23 cellular contexts compared by ENCODE assay signal in the genomic region with DNA sequence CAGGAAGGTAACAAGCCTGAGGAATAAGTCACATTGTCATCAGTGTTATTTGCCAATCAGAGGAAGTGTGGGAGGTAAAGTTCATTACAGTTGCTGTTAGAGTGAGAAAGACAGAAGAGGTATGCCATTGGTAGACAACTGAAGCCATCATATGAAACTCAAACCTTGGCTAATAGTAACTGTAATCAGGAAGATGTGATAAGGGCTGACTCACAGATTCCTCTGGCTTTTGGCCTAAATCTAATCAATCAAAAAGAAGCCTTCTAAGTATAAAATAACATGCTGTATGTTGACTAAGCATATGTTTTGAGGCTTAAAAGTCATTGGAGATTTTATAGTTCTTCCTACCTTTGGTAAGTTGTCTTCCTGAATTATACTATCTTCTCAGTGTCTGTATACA.
DNase-seq lines count a peak whose midpoint lies in the region; ATAC-seq, FAIRE-seq and TF ChIP-seq lines count a peak whose summit lies in the region.
"Had no signal": no experiment of that assay in that cellular context is flagged by ENCODE, and none has a peak within 500 bp of the region (broad histone marks: within the 10 kb centered on the region; RNA-seq: fewer than 3 reads in every experiment).

No MANE protein-coding gene starts in this region.

- H3K9me3 ChIP-seq in IMR-90 (ENCODE audit: control insufficient read depth, insufficient read depth, low read length), result no peaks in the 10 kb centered on the region
- H3K9me3 ChIP-seq in adipocyte (ENCODE audit: control insufficient read depth, low read length), result no peaks in the 10 kb centered on the region
- H3K9me3 ChIP-seq: esophagus muscularis mucosa, heart left ventricle had no signal

- TF ChIP-seq POLR2A in IMR-90 (IDR thresholded peaks at IDR 0.05; ENCODE audit: low read depth, low read length), result no peak

- no peak overlapping the region for H2BK5ac ChIP-seq in IMR-90 (ENCODE audit: low read depth, low read length, poor library complexity, severe bottlenecking)

- TF ChIP-seq CTCF in IMR-90 (conservative IDR thresholded peaks at IDR 0.05; ENCODE audit: low read depth, low read length) (no peak), fibroblast of villous mesenchyme (IDR thresholded peaks at IDR 0.05; ENCODE audit: insufficient read depth, low read depth, low read length) (no peak), retinal pigment epithelial cell (conservative IDR thresholded peaks at IDR 0.05; ENCODE audit: low read depth, low read length) (no peak), GM10266 (IDR thresholded peaks at IDR 0.05; ENCODE audit: control insufficient read depth, insufficient read depth, low read depth, missing control alignments) (no peak)

- H2BK120ac ChIP-seq in IMR-90 (ENCODE audit: low read depth, low read length), result no peak overlapping the region

- no peak overlapping the region for H2AK9ac ChIP-seq in IMR-90 (replicated peaks; ENCODE audit: low read depth, low read length, poor library complexity)

- in situ Hi-C loops in IMR-90 (cut with MboI; ENCODE audit: low sequenced_read_pairs), result no loop called here

- peak; percentile 82 for ATAC-seq in IMR-90 (ENCODE audit: low read depth)
- ATAC-seq: natural killer cell treated with Interleukin-12 subunit alpha and Interleukin-12 subunit beta and Interleukin-15 and Interleukin-18, amount 100 ng/mL, for 72 hours; Panc1 had no signal

- no peak overlapping the region for H4K91ac ChIP-seq in IMR-90 (ENCODE audit: insufficient read depth, low read depth, low read length)

- no peak overlapping the region for H2AFZ ChIP-seq in IMR-90 (replicated peaks; ENCODE audit: low read length, poor library complexity)
- H2AFZ ChIP-seq: GM23248 had no signal

- DNase-seq in IMR-90, result peak; percentile 88
- DNase-seq in adipocyte (ENCODE audit: low read depth), result peak; percentile 31
- DNase-seq in fibroblast of villous mesenchyme (ENCODE audit: low read depth), result peak; percentile 14
- peak; percentile 73 for DNase-seq in retinal pigment epithelial cell (ENCODE audit: low read depth)
- DNase-seq in HTR-8/SVneo (ENCODE audit: insufficient read length, low spot score), result no peak
- no peak for DNase-seq in activated naive CD4-positive, alpha-beta T cell treated with anti-CD3 and anti-CD28 coated beads, Interleukin-2, amount 50 U/mL, for 16 hours
- DNase-seq in GM10266 (ENCODE audit: extremely low spot score), result no peak
- DNase-seq in central memory CD4-positive, alpha-beta T cell, result no peak
- DNase-seq: activated CD4-positive, CD25-positive, alpha-beta regulatory T cell treated with anti-CD3 and anti-CD28 coated beads, Interleukin-2, amount 50 U/mL, for 72 hours; activated naive CD8-positive, alpha-beta T cell treated with anti-CD3 and anti-CD28 coated beads, Interleukin-2, amount 10 ng/mL, durations not matched to agents 7 days and 5 days; COR-L47; GM23248; heart left ventricle; NCI-H146; NCI-H2171 treated with DMSO at 0.1 percent for 48 hours; NCI-H82; stimulated activated CD4-positive, alpha-beta T cell treated with anti-CD3 and anti-CD28 coated beads, Interleukin-2, amount 100 ng/mL, for 48 hours; T-helper 9 cell had no signal

- H2BK20ac ChIP-seq in IMR-90 (ENCODE audit: low read depth, low read length), result no peak overlapping the region

- H3K4me3 ChIP-seq in IMR-90 (ENCODE audit: insufficient read depth, low read depth, low read length) (no peak overlapping the region), adipocyte (ENCODE audit: low read length) (no peak overlapping the region), fibroblast of villous mesenchyme (ENCODE audit: low read depth, low read length) (no peak overlapping the region), retinal pigment epithelial cell (ENCODE audit: low read length) (no peak overlapping the region)
- H3K4me3 ChIP-seq: cardiac muscle cell, esophagus muscularis mucosa, GM23248, heart left ventricle had no signal

- H4K8ac ChIP-seq in IMR-90 (ENCODE audit: low read depth in 2 of 2, low read length in 2 of 2), result no peak overlapping the region

- no peak overlapping the region for H3K18ac ChIP-seq in IMR-90 (ENCODE audit: low read depth, low read length)

- no peaks in the 10 kb centered on the region for H3K9me1 ChIP-seq in IMR-90 (ENCODE audit: insufficient read depth, low read length)

- no peak for FAIRE-seq in HTR-8/SVneo (lab: Jason Lieb, UNC)
- FAIRE-seq: GM18507 had no signal

- H3K27ac ChIP-seq in IMR-90 (ENCODE audit: insufficient read depth, low read length), result no peak overlapping the region
- H3K27ac ChIP-seq: cardiac muscle cell, esophagus muscularis mucosa, GM23248, heart left ventricle had no signal

- H3K4me2 ChIP-seq in IMR-90 (ENCODE audit: low read depth, low read length), result no peak overlapping the region

- no peaks in the 10 kb centered on the region for H3K79me1 ChIP-seq in IMR-90 (ENCODE audit: low read depth in 1 of 2, low read length in 2 of 2)

- H3K14ac ChIP-seq in IMR-90 (replicated peaks; ENCODE audit: low read depth, low read length), result no peak overlapping the region

- H2BK15ac ChIP-seq in IMR-90 (ENCODE audit: low read depth, low read length), result no peak overlapping the region

- POLR2A ChIA-PET in IMR-90 (lab: Charles Lee; ENCODE audit: unreplicated experiment), result no interaction called here

- H3K36me3 ChIP-seq in IMR-90 (ENCODE audit: control insufficient read depth, insufficient read depth, low read length) (no peaks in the 10 kb centered on the region), adipocyte (ENCODE audit: control insufficient read depth, insufficient read depth, low read length, severe bottlenecking) (no peaks in the 10 kb centered on the region)
- H3K36me3 ChIP-seq: cardiac muscle cell, esophagus muscularis mucosa, heart left ventricle had no signal

- no TSS peak for BruUV-seq in IMR-90 (replicated peaks; lab: Mats Ljungman, UMichigan)

- H2AK5ac ChIP-seq in IMR-90 (ENCODE audit: low read depth, low read length), result no peak overlapping the region

- TF ChIP-seq RAD21 in IMR-90 (IDR thresholded peaks at IDR 0.05; ENCODE audit: low read length), result no peak

- H3K27me3 ChIP-seq in IMR-90 (ENCODE audit: control insufficient read depth, insufficient read depth, low read length) (no peaks in the 10 kb centered on the region), adipocyte (replicated peaks; ENCODE audit: control insufficient read depth, insufficient read depth, low read length) (no peaks in the 10 kb centered on the region)
- H3K27me3 ChIP-seq: cardiac muscle cell, esophagus muscularis mucosa, heart left ventricle had no signal

- CTCF ChIA-PET in IMR-90 (lab: Yijun Ruan, JAX), result no interaction called here

- no peak overlapping the region for H3K4ac ChIP-seq in IMR-90 (ENCODE audit: low read depth, low read length)

- no peaks in the 10 kb centered on the region for H4K20me1 ChIP-seq in IMR-90 (ENCODE audit: insufficient read depth, low read length)

- H3K56ac ChIP-seq in IMR-90 (ENCODE audit: extremely low read depth, insufficient read depth, low read length), result no peak overlapping the region

- intact Hi-C loops in IMR-90 (cut with micrococcal nuclease), result no loop called here

- H4K5ac ChIP-seq in IMR-90 (ENCODE audit: low read depth, low read length), result no peak overlapping the region

- dilution Hi-C loops in IMR-90 (cut with HindIII; ENCODE audit: low sequenced_read_pairs, unreplicated experiment), result no loop called here

- H3K4me1 ChIP-seq in IMR-90 (ENCODE audit: control insufficient read depth, insufficient read depth, low read length) (no peaks in the 10 kb centered on the region), adipocyte (ENCODE audit: control insufficient read depth, insufficient read depth, low read length) (no peaks in the 10 kb centered on the region)

- H3K23ac ChIP-seq in IMR-90 (ENCODE audit: low read depth, low read length), result no peak overlapping the region

- H3K9ac ChIP-seq in IMR-90 (ENCODE audit: low read depth, low read length), result no peak overlapping the region
- no peak overlapping the region for H3K9ac ChIP-seq in adipocyte (ENCODE audit: low read length)
- H3K9ac ChIP-seq: GM23248 had no signal

TF ChIP-seq in IMR-90, 13 proteins besides CTCF, POLR2A, EP300 and RAD21:
- no peak for TF ChIP-seq MAZ (IDR thresholded peaks at IDR 0.05; ENCODE audit: borderline replicate concordance, low read depth, low read length)
- no peak for TF ChIP-seq CHD1 (IDR thresholded peaks at IDR 0.05; ENCODE audit: low read depth, low read length)
- 0 out of 2 replicates have a peak, but pooled peaks have one; percentile 22 for TF ChIP-seq MAFK (IDR thresholded peaks at IDR 0.05; ENCODE audit: low read depth, low read length)
- TF ChIP-seq RCOR1 (IDR thresholded peaks at IDR 0.05; ENCODE audit: insufficient replicate concordance, low read length), result no peak
- peak; percentile 30; the same call in 1 of the 2 replicates for TF ChIP-seq CEBPB (IDR thresholded peaks at IDR 0.05; ENCODE audit: low read depth, low read length)
- TF ChIP-seq RFX5 (IDR thresholded peaks at IDR 0.05; ENCODE audit: low read depth, low read length), result no peak
- no peak for TF ChIP-seq USF2 (IDR thresholded peaks at IDR 0.05; ENCODE audit: low read depth, low read length)
- no peak for TF ChIP-seq NFE2L2 (IDR thresholded peaks at IDR 0.05; ENCODE audit: low read depth, low read length)
- no peak for TF ChIP-seq ELK1 (IDR thresholded peaks at IDR 0.05; ENCODE audit: borderline replicate concordance, low read depth, low read length)
- TF ChIP-seq SMC3 (IDR thresholded peaks at IDR 0.05; ENCODE audit: low read depth, low read length), result no peak
- TF ChIP-seq FOS (IDR thresholded peaks at IDR 0.05; ENCODE audit: low read depth, low read length), result peak; percentile 55; the same call in 1 of the 2 replicates
- TF ChIP-seq MXI1 (IDR thresholded peaks at IDR 0.05; ENCODE audit: borderline replicate concordance, low read depth, low read length), result no peak

Comparison
In these comparisons a context has a peak if more than half of its experiments do, and no peak if none do; other contexts are left out.
1. DNase-seq: peak in IMR-90 (single experiment), adipocyte (single experiment), fibroblast of villous mesenchyme (single experiment) and retinal pigment epithelial cell (single experiment); none in HTR-8/SVneo (single experiment), activated naive CD4-positive, alpha-beta T cell treated with anti-CD3 and anti-CD28 coated beads, Interleukin-2, amount 50 U/mL, for 16 hours (single experiment), GM10266 (single experiment) and central memory CD4-positive, alpha-beta T cell (single experiment).